ENCODE assay signal across 8 cellular contexts in the genomic region with DNA sequence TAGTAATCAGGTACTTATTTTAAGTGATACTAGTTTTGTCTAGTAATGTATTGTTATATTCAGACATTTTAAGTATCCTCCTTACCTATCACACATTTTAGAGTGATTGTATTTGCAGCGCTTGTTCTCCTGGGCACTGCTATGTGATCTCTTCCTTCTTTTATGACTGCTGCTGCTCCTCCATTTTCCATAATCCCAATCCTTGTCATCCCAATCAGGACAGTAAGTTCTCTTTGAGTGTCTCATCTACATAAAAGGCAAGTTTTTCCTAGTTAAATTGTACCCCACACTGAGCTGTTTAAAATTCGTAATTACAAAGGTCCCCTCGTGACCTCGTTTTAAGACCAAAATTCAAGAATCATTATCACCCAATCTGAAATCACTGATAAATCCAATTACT. TPM values are rescaled to one million over a fixed set of nuclear protein-coding genes. Genes with fewer than 3 reads are reported as not detected.
A peak's percentile ranks its signal among the peaks of the same experiment; 100 is the strongest.
DNase-seq lines count a peak whose midpoint lies in the region; ATAC-seq and TF ChIP-seq lines count a peak whose summit lies in the region.

No MANE protein-coding gene starts in this region.

- no peaks in the 10 kb centered on the region for H3K9me3 ChIP-seq in BLaER1
- no peaks in the 10 kb centered on the region for H3K9me3 ChIP-seq in effector memory CD4-positive, alpha-beta T cell (ENCODE audit: control insufficient read depth, low read length)

- TF ChIP-seq POLR2A in NB4 (IDR thresholded peaks at IDR 0.05; ENCODE audit: extremely low read depth, insufficient read length) = no peak

- H4K20me1 ChIP-seq in BLaER1 = peaks cover 71% of the 10 kb centered on the region

- DNase-seq in NB4 (ENCODE audit: low read depth) = no peak
- no peak for DNase-seq in effector memory CD4-positive, alpha-beta T cell
- DNase-seq in neural crest cell (ENCODE audit: low read depth, low spot score) = no peak
- DNase-seq in amniotic stem cell (lab: John Stamatoyannopoulos, UW) = no peak

- H3K4me3 Mint-ChIP-seq in neural crest cell = peak overlapping the region; percentile 100

- H3K4me1 ChIP-seq in BLaER1 = peaks cover 24% of the 10 kb centered on the region
- peaks cover 35% of the 10 kb centered on the region for H3K4me1 ChIP-seq in effector memory CD4-positive, alpha-beta T cell (ENCODE audit: control insufficient read depth, insufficient read depth, low read length, poor library complexity, severe bottlenecking)

- H3K27ac ChIP-seq in BLaER1 = no peak overlapping the region
- peak overlapping the region; percentile 100 for H3K27ac ChIP-seq in effector memory CD4-positive, alpha-beta T cell (ENCODE audit: insufficient read depth, low read length, poor library complexity, severe bottlenecking)

- peak overlapping the region; percentile 96 for H3K4me3 ChIP-seq in BLaER1
- peak overlapping the region; percentile 84 for H3K4me3 ChIP-seq in NB4 (ENCODE audit: low read depth, low read length)
- H3K4me3 ChIP-seq in effector memory CD4-positive, alpha-beta T cell (ENCODE audit: insufficient read depth, low read depth, low read length, poor library complexity, severe bottlenecking) = peak overlapping the region; percentile 93

- peak overlapping the region; percentile 87 for H3K4me2 ChIP-seq in BLaER1

- H3K27me3 ChIP-seq in BLaER1 = no peaks in the 10 kb centered on the region
- H3K27me3 ChIP-seq in effector memory CD4-positive, alpha-beta T cell (replicated peaks; ENCODE audit: control insufficient read depth, insufficient read depth, low read length, poor library complexity, severe bottlenecking) = no peaks in the 10 kb centered on the region

- peak overlapping the region; percentile 100 for H3K9ac ChIP-seq in BLaER1

- TF ChIP-seq CTCF in NB4 (IDR thresholded peaks at IDR 0.05; ENCODE audit: low read depth, low read length) (no peak), neural crest cell (conservative IDR thresholded peaks at IDR 0.05) (no peak)

- peak overlapping the region; percentile 1 for H3K27ac Mint-ChIP-seq in neural crest cell (ENCODE audit: unreplicated experiment)

- H3K9me3 Mint-ChIP-seq in neural crest cell = no peaks in the 10 kb centered on the region

- peaks cover 28% of the 10 kb centered on the region for H3K36me3 Mint-ChIP-seq in neural crest cell (ENCODE audit: low read depth)

- no peaks in the 10 kb centered on the region for H3K27me3 Mint-ChIP-seq in neural crest cell (ENCODE audit: low read depth)

- ATAC-seq in HG03108 (IDR thresholded peaks at IDR 0.05; ENCODE audit: unreplicated experiment) (no peak), HG02870 (IDR thresholded peaks at IDR 0.05; ENCODE audit: unreplicated experiment) (no peak)
- ATAC-seq in activated CD4-positive, CD25-positive, alpha-beta regulatory T cell treated with anti-CD3 and anti-CD28 coated beads, Interleukin-2, amount 50 U/mL, for 24 hours = no peak

- H3K36me3 ChIP-seq in BLaER1 = peaks cover 44% of the 10 kb centered on the region
- H3K36me3 ChIP-seq in effector memory CD4-positive, alpha-beta T cell (ENCODE audit: control insufficient read depth, insufficient read depth, low read length) = peaks cover 63% of the 10 kb centered on the region

- H3K4me1 Mint-ChIP-seq in neural crest cell = peaks cover 33% of the 10 kb centered on the region

RNA-seq across cellular contexts. Expression of a gene that starts 2.8 kb away (rescaled TPM):
- 69.2 and 71.5 TPM in 2 replicates for total RNA-seq in neural crest cell

RNA-seq across cellular contexts. Expression of a gene that starts 27.3 kb away (rescaled TPM):
- total RNA-seq in neural crest cell = 59.7 and 66.0 TPM in 2 replicates

RNA-seq across cellular contexts. Expression of a gene that starts 27.6 kb away (rescaled TPM):
- total RNA-seq in neural crest cell = 49.8 and 50.6 TPM in 2 replicates

RNA-seq across cellular contexts. Expression of a gene that starts 49.9 kb away (rescaled TPM):
- total RNA-seq in neural crest cell = 424 and 433 TPM in 2 replicates
